8 cellular contexts compared by ENCODE assay signal in the genomic region with DNA sequence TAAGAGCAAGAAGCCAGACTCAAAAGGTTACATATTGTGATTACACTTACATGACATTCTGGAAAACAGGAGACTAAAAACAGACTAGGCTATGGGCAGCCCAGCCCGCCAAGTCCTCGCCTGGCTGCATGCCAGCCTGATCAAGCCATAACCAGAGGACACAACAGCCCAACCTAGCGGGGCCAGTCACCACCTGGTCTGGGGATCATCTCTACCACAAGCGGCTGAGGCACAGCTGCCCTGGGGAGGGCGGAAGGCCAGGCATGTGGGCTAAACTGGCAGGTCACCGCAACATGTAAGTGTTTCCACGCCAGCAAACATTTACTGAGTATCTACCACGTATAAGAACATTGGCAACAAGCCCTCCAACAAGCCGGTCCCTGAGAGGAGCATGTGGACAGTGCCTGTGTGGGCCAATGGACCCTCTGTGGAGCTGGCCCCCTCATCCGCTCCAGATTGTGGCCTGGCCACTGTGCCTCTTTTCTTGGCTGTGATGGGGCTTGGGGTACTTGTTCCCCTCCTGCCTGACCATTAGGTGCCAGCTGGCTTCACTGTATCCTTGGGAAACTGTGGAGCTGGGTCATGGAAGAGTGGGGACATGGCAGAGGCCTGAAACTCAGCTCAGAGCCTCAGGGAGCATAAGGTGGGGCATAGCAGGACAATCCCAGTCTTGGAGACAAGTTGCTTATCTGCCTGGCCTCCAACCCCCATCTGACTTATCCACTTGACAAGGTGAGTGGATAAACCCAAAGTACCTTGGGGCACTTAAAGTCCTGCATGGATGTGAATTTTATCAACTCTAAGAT. TPM values are rescaled to one million over a fixed set of nuclear protein-coding genes. Genes with fewer than 3 reads are reported as not detected.
DNase-seq lines count a peak whose midpoint lies in the region; ATAC-seq lines count a peak whose summit lies in the region.

No MANE protein-coding gene starts in this region.

- peak; percentile 28 for ATAC-seq in stimulated activated naive CD8-positive, alpha-beta T cell treated with anti-CD3 and anti-CD28 coated beads, Interleukin-15, amount 100 ng/mL, for 72 hours
- ATAC-seq in HG03520 (IDR thresholded peaks at IDR 0.05; ENCODE audit: unreplicated experiment) (no peak), GM21515 (IDR thresholded peaks at IDR 0.05; ENCODE audit: unreplicated experiment) (no peak)

- no peaks in the 10 kb centered on the region for H3K27me3 Mint-ChIP-seq in immature natural killer cell (ENCODE audit: low read depth in 3 of 3)
- H3K27me3 Mint-ChIP-seq in stimulated activated naive CD8-positive, alpha-beta T cell treated with anti-CD3 and anti-CD28 coated beads, Interleukin-15, amount 100 ng/mL, for 72 hours = no peaks in the 10 kb centered on the region

- H3K4me1 Mint-ChIP-seq in immature natural killer cell = peaks cover 46 to 75% of the 10 kb centered on the region in 2 donors
- H3K4me1 Mint-ChIP-seq in stimulated activated naive CD8-positive, alpha-beta T cell treated with anti-CD3 and anti-CD28 coated beads, Interleukin-15, amount 100 ng/mL, for 72 hours = peaks cover 55% of the 10 kb centered on the region

- H3K36me3 Mint-ChIP-seq in immature natural killer cell = peaks cover 4 to 8% (median 4%) of the 10 kb centered on the region in 3 donors

- no peak overlapping the region for H3K4me3 Mint-ChIP-seq in immature natural killer cell
- H3K4me3 Mint-ChIP-seq in stimulated activated naive CD8-positive, alpha-beta T cell treated with anti-CD3 and anti-CD28 coated beads, Interleukin-15, amount 100 ng/mL, for 72 hours = no peak overlapping the region

- DNase-seq in DMS53 (lab: John Stamatoyannopoulos, UW) = peak; percentile 50
- no peak for DNase-seq in DMS53 treated with DMSO at 0.1 percent for 48 hours (lab: John Stamatoyannopoulos, UW; ENCODE audit: unreplicated experiment)
- DNase-seq in SW480 (ENCODE audit: low spot score) = peak; percentile 43
- peak in 1 of 3 donors; percentile 7 for DNase-seq in immature natural killer cell
- no peak for DNase-seq in stimulated activated naive CD8-positive, alpha-beta T cell treated with anti-CD3 and anti-CD28 coated beads, Interleukin-15, amount 100 ng/mL, for 72 hours
- DNase-seq in activated CD8-positive, alpha-beta memory T cell treated with anti-CD3 and anti-CD28 coated beads, Interleukin-2, amount 50 U/mL, for 4 hours = no peak

- peak overlapping the region in 4 of 6 donors; percentile 13 to 81 (median 38) for H3K27ac Mint-ChIP-seq in immature natural killer cell
- H3K27ac Mint-ChIP-seq in stimulated activated naive CD8-positive, alpha-beta T cell treated with anti-CD3 and anti-CD28 coated beads, Interleukin-15, amount 100 ng/mL, for 72 hours = no peak overlapping the region

- no peaks in the 10 kb centered on the region for H3K9me3 Mint-ChIP-seq in immature natural killer cell
- H3K9me3 Mint-ChIP-seq in stimulated activated naive CD8-positive, alpha-beta T cell treated with anti-CD3 and anti-CD28 coated beads, Interleukin-15, amount 100 ng/mL, for 72 hours = no peaks in the 10 kb centered on the region

RNA-seq across cellular contexts. Expression of a gene that starts 9.0 kb away (rescaled TPM):
- 10 to 100 TPM; 13.8 to 36.7 (median 18.5) TPM for polyA plus RNA-seq in immature natural killer cell

Comparison
In these comparisons a context has a peak if more than half of its experiments do, and no peak if none do; other contexts are left out.
1. DNase-seq: peak in DMS53 (single experiment) and SW480 (single experiment); none in DMS53 treated with DMSO at 0.1 percent for 48 hours (single experiment), stimulated activated naive CD8-positive, alpha-beta T cell treated with anti-CD3 and anti-CD28 coated beads, Interleukin-15, amount 100 ng/mL, for 72 hours (0 of 2) and activated CD8-positive, alpha-beta memory T cell treated with anti-CD3 and anti-CD28 coated beads, Interleukin-2, amount 50 U/mL, for 4 hours (single experiment).
2. H3K27ac Mint-ChIP-seq: peak in immature natural killer cell (4 of 6); none in stimulated activated naive CD8-positive, alpha-beta T cell treated with anti-CD3 and anti-CD28 coated beads, Interleukin-15, amount 100 ng/mL, for 72 hours (0 of 2).